10 cellular contexts compared by ENCODE assay signal in the genomic region with DNA sequence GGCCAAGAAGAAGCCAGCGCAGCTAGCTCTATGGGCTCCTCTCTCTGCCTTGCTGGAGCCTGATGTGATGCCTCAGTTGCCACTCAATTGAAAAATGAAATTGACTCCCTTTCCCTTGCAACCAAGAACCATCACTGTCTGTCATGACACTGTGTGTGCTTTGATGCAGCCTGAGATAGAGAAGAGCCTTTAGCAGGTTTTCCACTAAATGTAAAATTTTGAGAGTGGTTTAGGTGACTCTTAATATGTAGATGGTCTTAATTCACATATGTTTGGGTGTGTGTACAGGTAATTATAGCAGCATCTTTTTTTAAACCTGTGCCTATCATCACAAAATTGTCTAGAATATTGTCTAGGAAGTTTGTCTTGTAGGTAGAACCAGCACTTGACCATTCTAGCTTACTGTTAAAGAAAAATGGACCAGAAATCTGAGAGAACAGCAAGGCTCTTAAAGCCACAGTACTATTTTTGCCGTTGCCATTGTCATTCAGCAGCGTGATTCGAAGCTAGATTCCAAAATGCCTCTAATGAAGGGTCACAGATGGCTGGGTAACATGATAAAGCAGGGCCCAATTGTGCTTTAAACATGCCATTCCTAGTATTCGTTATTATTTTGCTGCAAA. TPM values are rescaled to one million over a fixed set of nuclear protein-coding genes. Genes with fewer than 3 reads are reported as not detected.
DNase-seq lines count a peak whose midpoint lies in the region; ATAC-seq and TF ChIP-seq lines count a peak whose summit lies in the region.
"Had no signal": no experiment of that assay in that cellular context is flagged by ENCODE, and none has a peak within 500 bp of the region (broad histone marks: within the 10 kb centered on the region; RNA-seq: fewer than 3 reads in every experiment).

No MANE protein-coding gene starts in this region.

- peaks cover 85% of the 10 kb centered on the region for H3K27me3 ChIP-seq in foreskin keratinocyte

- H3K27ac ChIP-seq in foreskin keratinocyte = no peak overlapping the region

- no peak for DNase-seq in stimulated activated naive CD8-positive, alpha-beta T cell treated with anti-CD3 and anti-CD28 coated beads, Interleukin-15, Interleukin-2, amounts not matched to agents 100 U/mL and 50 U/mL, for 24 hours
- DNase-seq in memory B cell (ENCODE audit: low spot score in 2 of 2) (no peak), D341Med (ENCODE audit: low spot score) (no peak), NCI-H1436 treated with DMSO at 0.1 percent for 48 hours (lab: John Stamatoyannopoulos, UW) (no peak), foreskin keratinocyte (no peak)
- DNase-seq: GF-D8; stimulated activated CD4-positive, alpha-beta T cell treated with anti-CD3 and anti-CD28 coated beads, Interleukin-4, amount 100 ng/mL, for 1 hour had no signal

- no peak for TF ChIP-seq CTCF in foreskin keratinocyte (conservative IDR thresholded peaks at IDR 0.05)

- H3K27me3 Mint-ChIP-seq in stimulated activated naive CD8-positive, alpha-beta T cell treated with anti-CD3 and anti-CD28 coated beads, Interleukin-15, Interleukin-2, amounts not matched to agents 100 ng/mL and 50 ng/mL, for 24 hours = peaks cover 60% of the 10 kb centered on the region
- H3K27me3 Mint-ChIP-seq in activated T-helper 17 cell treated with anti-CD3 and anti-CD28 coated beads, Interleukin-2, amount 50 U/mL, for 72 hours = peaks cover 54% of the 10 kb centered on the region
- peaks cover 30% of the 10 kb centered on the region for H3K27me3 Mint-ChIP-seq in memory B cell

- H3K9me3 Mint-ChIP-seq in stimulated activated naive CD8-positive, alpha-beta T cell treated with anti-CD3 and anti-CD28 coated beads, Interleukin-15, Interleukin-2, amounts not matched to agents 100 ng/mL and 50 ng/mL, for 24 hours = no peaks in the 10 kb centered on the region
- H3K9me3 Mint-ChIP-seq in activated T-helper 17 cell treated with anti-CD3 and anti-CD28 coated beads, Interleukin-2, amount 50 U/mL, for 72 hours = no peaks in the 10 kb centered on the region
- no peaks in the 10 kb centered on the region for H3K9me3 Mint-ChIP-seq in memory B cell

- no peaks in the 10 kb centered on the region for H3K36me3 Mint-ChIP-seq in stimulated activated naive CD8-positive, alpha-beta T cell treated with anti-CD3 and anti-CD28 coated beads, Interleukin-15, Interleukin-2, amounts not matched to agents 100 ng/mL and 50 ng/mL, for 24 hours (ENCODE audit: low read depth)
- H3K36me3 Mint-ChIP-seq in activated T-helper 17 cell treated with anti-CD3 and anti-CD28 coated beads, Interleukin-2, amount 50 U/mL, for 72 hours (ENCODE audit: low read depth) = peaks cover 6% of the 10 kb centered on the region
- no peaks in the 10 kb centered on the region for H3K36me3 Mint-ChIP-seq in memory B cell

- ATAC-seq in stimulated activated naive CD8-positive, alpha-beta T cell treated with anti-CD3 and anti-CD28 coated beads, Interleukin-15, Interleukin-2, amounts not matched to agents 100 U/mL and 50 U/mL, for 24 hours = no peak
- ATAC-seq in activated T-helper 17 cell treated with anti-CD3 and anti-CD28 coated beads, Interleukin-2, amount 50 U/mL, for 72 hours (replicated peaks) = no peak
- ATAC-seq in memory B cell (ENCODE audit: low read depth) (no peak), HG03521 (IDR thresholded peaks at IDR 0.05; ENCODE audit: unreplicated experiment) (no peak), foreskin keratinocyte (no peak)

- peaks cover 13% of the 10 kb centered on the region for H3K4me1 Mint-ChIP-seq in stimulated activated naive CD8-positive, alpha-beta T cell treated with anti-CD3 and anti-CD28 coated beads, Interleukin-15, Interleukin-2, amounts not matched to agents 100 ng/mL and 50 ng/mL, for 24 hours (ENCODE audit: low read depth)
- peaks cover 15% of the 10 kb centered on the region for H3K4me1 Mint-ChIP-seq in activated T-helper 17 cell treated with anti-CD3 and anti-CD28 coated beads, Interleukin-2, amount 50 U/mL, for 72 hours
- peaks cover 3% of the 10 kb centered on the region for H3K4me1 Mint-ChIP-seq in memory B cell

- H3K4me1 ChIP-seq in foreskin keratinocyte = no peaks in the 10 kb centered on the region

- peak overlapping the region; percentile 78 for H3K4me3 Mint-ChIP-seq in stimulated activated naive CD8-positive, alpha-beta T cell treated with anti-CD3 and anti-CD28 coated beads, Interleukin-15, Interleukin-2, amounts not matched to agents 100 ng/mL and 50 ng/mL, for 24 hours
- peak overlapping the region; percentile 81 for H3K4me3 Mint-ChIP-seq in activated T-helper 17 cell treated with anti-CD3 and anti-CD28 coated beads, Interleukin-2, amount 50 U/mL, for 72 hours
- H3K4me3 Mint-ChIP-seq in memory B cell = peak overlapping the region; percentile 68

- H3K27ac Mint-ChIP-seq in stimulated activated naive CD8-positive, alpha-beta T cell treated with anti-CD3 and anti-CD28 coated beads, Interleukin-15, Interleukin-2, amounts not matched to agents 100 ng/mL and 50 ng/mL, for 24 hours = no peak overlapping the region
- no peak overlapping the region for H3K27ac Mint-ChIP-seq in activated T-helper 17 cell treated with anti-CD3 and anti-CD28 coated beads, Interleukin-2, amount 50 U/mL, for 72 hours
- H3K27ac Mint-ChIP-seq in memory B cell = no peak overlapping the region

RNA-seq across cellular contexts. Expression of a gene that starts 1.3 kb away (rescaled TPM):
- 1 to 10 TPM; 3.6 to 8.0 TPM for total RNA-seq in activated T-helper 17 cell treated with anti-CD3 and anti-CD28 coated beads, Interleukin-2, amount 50 U/mL, for 72 hours
- 0.04 and 0.10 TPM in 2 replicates for total RNA-seq in foreskin keratinocyte
- polyA plus RNA-seq in foreskin keratinocyte = 0.01 TPM in 2 replicates

RNA-seq across cellular contexts. Expression of a gene that starts 55.2 kb away (rescaled TPM):
- total RNA-seq in activated T-helper 17 cell treated with anti-CD3 and anti-CD28 coated beads, Interleukin-2, amount 50 U/mL, for 72 hours = not detected
- not detected in 2 replicates for total RNA-seq in foreskin keratinocyte
- polyA plus RNA-seq in foreskin keratinocyte = not detected in 2 replicates

RNA-seq across cellular contexts. Expression of a gene that starts 55.8 kb away (rescaled TPM):
- total RNA-seq in activated T-helper 17 cell treated with anti-CD3 and anti-CD28 coated beads, Interleukin-2, amount 50 U/mL, for 72 hours = 10 to 100 TPM; 14.1 to 22.5 TPM
- 293 and 297 TPM in 2 replicates for total RNA-seq in foreskin keratinocyte
- 213 and 260 TPM in 2 replicates for polyA plus RNA-seq in foreskin keratinocyte

Comparison
In these comparisons a context has a peak if more than half of its experiments do, and no peak if none do; other contexts are left out.
1. RNA of a gene that starts 55.8 kb away (total RNA-seq): 293 to 297 TPM in foreskin keratinocyte; 14.1 to 22.5 TPM in activated T-helper 17 cell treated with anti-CD3 and anti-CD28 coated beads, Interleukin-2, amount 50 U/mL, for 72 hours; every median in the first group is over 10 times any median in the second.
2. Peak in every context shown above with its lines, with median percentiles within 50 percentile points of each other: H3K4me3 Mint-ChIP-seq.